ENCODE assay signal across 8 cellular contexts in genomic region chr1:9101510-9102146, GRCh38. TPM values are rescaled to one million over a fixed set of nuclear protein-coding genes. Genes with fewer than 3 reads are reported as not detected.
DNase-seq lines count a peak whose midpoint lies in the region; ATAC-seq and TF ChIP-seq lines count a peak whose summit lies in the region.

No MANE protein-coding gene starts in this region.

- CTCF ChIA-PET in GM10248 (lab: Yijun Ruan, JAX): interaction anchor here (0.7 to 6.7 kb wide), 32 partner anchors 9 to 614 kb away, joined by 3 to 68 read pairs (median 5); partner anchors contain the start of genes GPR157 and H6PD

- POLR2A ChIA-PET in GM10248 (lab: Yijun Ruan, JAX): no interaction called here

- H3K4me3 ChIP-seq in WI38 (ENCODE audit: low read depth, low read length): no peak overlapping the region

- H3K9me3 Mint-ChIP-seq in progenitor cell of endocrine pancreas (ENCODE audit: low read depth): peaks cover 3% of the 10 kb centered on the region

- no peaks in the 10 kb centered on the region for H3K36me3 Mint-ChIP-seq in progenitor cell of endocrine pancreas (ENCODE audit: insufficient read depth)

- DNase-seq in AG08395 (ENCODE audit: low spot score) (peak; percentile 85), GM10248 (ENCODE audit: extremely low spot score) (peak; percentile 82), NCI-H128 (lab: John Stamatoyannopoulos, UW; ENCODE audit: unreplicated experiment) (peak; percentile 10), glomerular visceral epithelial cell (ENCODE audit: extremely low spot score) (peak; percentile 64), progenitor cell of endocrine pancreas (ENCODE audit: low spot score, unreplicated experiment) (no peak)
- DNase-seq in stimulated activated CD8-positive, alpha-beta memory T cell treated with anti-CD3 and anti-CD28 coated beads, Interleukin-4, amount 100 ng/mL, for 48 hours: no peak

- no peaks in the 10 kb centered on the region for H3K4me1 Mint-ChIP-seq in progenitor cell of endocrine pancreas (ENCODE audit: low read depth)

- H3K4me3 Mint-ChIP-seq in progenitor cell of endocrine pancreas (ENCODE audit: low read depth): no peak overlapping the region

- ATAC-seq in GM18868 (IDR thresholded peaks at IDR 0.05; ENCODE audit: unreplicated experiment): no peak

- H3K27me3 Mint-ChIP-seq in progenitor cell of endocrine pancreas: no peaks in the 10 kb centered on the region

- H3K27ac Mint-ChIP-seq in progenitor cell of endocrine pancreas: no peak overlapping the region

- peak; percentile 79 for TF ChIP-seq CTCF in GM10248 (IDR thresholded peaks at IDR 0.05; ENCODE audit: control extremely low read depth, extremely low read depth, low read depth, missing control alignments)
- peak; percentile 77 for TF ChIP-seq CTCF in WI38 (IDR thresholded peaks at IDR 0.05; ENCODE audit: low read depth, low read length)
- peak; percentile 73 for TF ChIP-seq CTCF in progenitor cell of endocrine pancreas (IDR thresholded peaks at IDR 0.05; ENCODE audit: unreplicated experiment)

RNA-seq across cellular contexts. Expression of gene GPR157, which starts 27.3 kb away (rescaled TPM):
- total RNA-seq in progenitor cell of endocrine pancreas: 1.1 and 3.6 TPM in 2 replicates

RNA-seq across cellular contexts. Expression of gene SLC2A5, which starts 32.2 kb away (rescaled TPM):
- total RNA-seq in progenitor cell of endocrine pancreas: not detected in 2 replicates

Comparison
In these comparisons a context has a peak if more than half of its experiments do, and no peak if none do; other contexts are left out.
1. DNase-seq: peak in AG08395 (single experiment), GM10248 (single experiment), NCI-H128 (single experiment) and glomerular visceral epithelial cell (single experiment); none in progenitor cell of endocrine pancreas (single experiment) and stimulated activated CD8-positive, alpha-beta memory T cell treated with anti-CD3 and anti-CD28 coated beads, Interleukin-4, amount 100 ng/mL, for 48 hours (single experiment).
2. Peak in every context shown above with its lines, with median percentiles within 50 percentile points of each other: CTCF ChIP-seq.